Comparison of ENCODE assay signal across 8 cellular contexts in the genomic region with DNA sequence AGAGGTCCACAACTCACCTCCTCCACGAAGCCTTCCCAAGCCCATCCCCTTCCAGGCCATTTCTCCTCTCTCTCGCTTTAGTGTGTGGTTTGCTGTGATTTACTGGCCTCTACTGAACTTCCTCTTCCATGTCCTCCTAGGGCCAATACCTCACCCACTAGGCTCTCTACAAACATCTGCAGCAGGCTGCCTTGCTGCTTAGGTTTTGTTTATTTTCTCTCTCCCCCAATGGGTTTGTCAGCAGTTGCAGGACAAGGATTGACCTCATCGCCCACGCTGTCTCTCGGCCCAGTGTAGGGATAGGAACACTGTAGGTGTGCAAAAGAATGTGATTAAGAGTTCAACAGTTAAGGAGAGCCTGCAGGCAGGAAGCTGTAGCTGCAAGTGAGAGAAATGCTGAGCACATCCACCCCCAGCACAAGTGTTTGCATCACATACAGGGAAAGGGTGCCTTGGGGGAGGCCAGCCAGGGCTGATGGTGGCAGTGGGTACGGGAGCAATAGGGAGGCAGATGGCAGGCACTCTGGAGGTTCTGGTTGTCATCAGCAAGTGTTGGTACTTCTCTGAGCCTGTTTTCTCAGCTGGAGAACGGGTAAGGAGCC. TPM values are rescaled to one million over a fixed set of nuclear protein-coding genes. Genes with fewer than 3 reads are reported as not detected.
DNase-seq lines count a peak whose midpoint lies in the region; ATAC-seq and TF ChIP-seq lines count a peak whose summit lies in the region.

No MANE protein-coding gene starts in this region.

- H3K4me3 Mint-ChIP-seq in IgD-negative memory B cell: peak overlapping the region in 3 of 4 donors; percentile 44 to 75 (median 56)
- peak overlapping the region; percentile 81 to 90 (median 89) for H3K4me3 Mint-ChIP-seq in brain

- no peaks in the 10 kb centered on the region for H3K9me3 ChIP-seq in right lobe of liver

- peaks cover 8 to 20% (median 14%) of the 10 kb centered on the region in 3 donors for H3K4me1 Mint-ChIP-seq in IgD-negative memory B cell
- peaks cover 43% of the 10 kb centered on the region for H3K4me1 Mint-ChIP-seq in brain

- WGBS in right lobe of liver (ENCODE audit: insufficient coverage, low coverage, low lambda C conversion rate, missing lambda C conversion rate): 25% methylated on average over 5 of the region's 7 CpGs

- intact Hi-C loops in right lobe of liver (cut with DNase I): no loop called here

- ATAC-seq in right lobe of liver: peak in 2 of 4 donors; percentile 1 to 50
- ATAC-seq in HG03280 (IDR thresholded peaks at IDR 0.05; ENCODE audit: unreplicated experiment): no peak
- no peak for ATAC-seq in GM21528 (IDR thresholded peaks at IDR 0.05; ENCODE audit: low FRiP score, unreplicated experiment)
- ATAC-seq in SK-N-SH treated with all-trans-retinoic acid at 6 μM for 48 hours: no peak

- H3K9me3 Mint-ChIP-seq in IgD-negative memory B cell: peaks cover 0 to 1% (median 0%) of the 10 kb centered on the region in 3 donors
- H3K9me3 Mint-ChIP-seq in brain: no peaks in the 10 kb centered on the region

- no peak for DNase-seq in AG09319 (ENCODE audit: extremely low read depth, low read depth)
- DNase-seq in right lobe of liver: peak; percentile 56 to 76 (median 63)
- DNase-seq in NCI-H1092 (lab: John Stamatoyannopoulos, UW): no peak

- H3K27me3 Mint-ChIP-seq in IgD-negative memory B cell (no peaks in the 10 kb centered on the region), brain (peaks cover 5% of the 10 kb centered on the region)

- H3K36me3 ChIP-seq in right lobe of liver: no peaks in the 10 kb centered on the region

- H3K4me1 ChIP-seq in right lobe of liver: peaks cover 0 to 63% (median 25%) of the 10 kb centered on the region in 4 donors

- no peaks in the 10 kb centered on the region for H3K27me3 ChIP-seq in right lobe of liver

- peak; percentile 5 for TF ChIP-seq CTCF in AG09319 (IDR thresholded peaks at IDR 0.05; ENCODE audit: low read depth, low read length)
- TF ChIP-seq CTCF in brain (conservative IDR thresholded peaks at IDR 0.05): peak in 1 of 2 experiments; percentile 16
- TF ChIP-seq CTCF in right lobe of liver (IDR thresholded peaks at IDR 0.05): peak in 2 of 4 donors; percentile 3 to 49

- peak overlapping the region; percentile 60 to 74 (median 68) for H3K4me3 ChIP-seq in right lobe of liver

- TF ChIP-seq POLR2A in right lobe of liver (IDR thresholded peaks at IDR 0.05): peak; percentile 76

- H3K36me3 Mint-ChIP-seq in IgD-negative memory B cell (no peaks in the 10 kb centered on the region), brain (no peaks in the 10 kb centered on the region)

- H3K27ac ChIP-seq in right lobe of liver: peak overlapping the region; percentile 14 to 74 (median 69)

- H3K27ac Mint-ChIP-seq in IgD-negative memory B cell (no peak overlapping the region), brain (peak overlapping the region; percentile 5 to 78 (median 70))

TF ChIP-seq in SK-N-SH treated with all-trans-retinoic acid at 6 μM for 48 hours, 23 proteins besides CTCF, POLR2A, EP300 and RAD21:
- TF ChIP-seq, protein P1, sequence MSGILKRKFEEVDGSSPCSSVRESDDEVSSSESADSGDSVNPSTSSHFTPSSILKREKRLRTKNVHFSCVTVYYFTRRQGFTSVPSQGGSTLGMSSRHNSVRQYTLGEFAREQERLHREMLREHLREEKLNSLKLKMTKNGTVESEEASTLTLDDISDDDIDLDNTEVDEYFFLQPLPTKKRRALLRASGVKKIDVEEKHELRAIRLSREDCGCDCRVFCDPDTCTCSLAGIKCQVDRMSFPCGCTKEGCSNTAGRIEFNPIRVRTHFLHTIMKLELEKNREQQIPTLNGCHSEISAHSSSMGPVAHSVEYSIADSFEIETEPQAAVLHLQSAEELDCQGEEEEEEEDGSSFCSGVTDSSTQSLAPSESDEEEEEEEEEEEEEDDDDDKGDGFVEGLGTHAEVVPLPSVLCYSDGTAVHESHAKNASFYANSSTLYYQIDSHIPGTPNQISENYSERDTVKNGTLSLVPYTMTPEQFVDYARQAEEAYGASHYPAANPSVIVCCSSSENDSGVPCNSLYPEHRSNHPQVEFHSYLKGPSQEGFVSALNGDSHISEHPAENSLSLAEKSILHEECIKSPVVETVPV (CRISPR knock-in tag; IDR thresholded peaks at IDR 0.05): no peak
- no peak for TF ChIP-seq ZNF70 (CRISPR knock-in tag; IDR thresholded peaks at IDR 0.05)
- TF ChIP-seq, protein P2, sequence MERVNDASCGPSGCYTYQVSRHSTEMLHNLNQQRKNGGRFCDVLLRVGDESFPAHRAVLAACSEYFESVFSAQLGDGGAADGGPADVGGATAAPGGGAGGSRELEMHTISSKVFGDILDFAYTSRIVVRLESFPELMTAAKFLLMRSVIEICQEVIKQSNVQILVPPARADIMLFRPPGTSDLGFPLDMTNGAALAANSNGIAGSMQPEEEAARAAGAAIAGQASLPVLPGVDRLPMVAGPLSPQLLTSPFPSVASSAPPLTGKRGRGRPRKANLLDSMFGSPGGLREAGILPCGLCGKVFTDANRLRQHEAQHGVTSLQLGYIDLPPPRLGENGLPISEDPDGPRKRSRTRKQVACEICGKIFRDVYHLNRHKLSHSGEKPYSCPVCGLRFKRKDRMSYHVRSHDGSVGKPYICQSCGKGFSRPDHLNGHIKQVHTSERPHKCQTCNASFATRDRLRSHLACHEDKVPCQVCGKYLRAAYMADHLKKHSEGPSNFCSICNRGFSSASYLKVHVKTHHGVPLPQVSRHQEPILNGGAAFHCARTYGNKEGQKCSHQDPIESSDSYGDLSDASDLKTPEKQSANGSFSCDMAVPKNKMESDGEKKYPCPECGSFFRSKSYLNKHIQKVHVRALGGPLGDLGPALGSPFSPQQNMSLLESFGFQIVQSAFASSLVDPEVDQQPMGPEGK (CRISPR knock-in tag; IDR thresholded peaks at IDR 0.05; ENCODE audit: borderline replicate concordance): no peak
- TF ChIP-seq OSR1 (CRISPR knock-in tag; IDR thresholded peaks at IDR 0.05): no peak

RNA-seq across cellular contexts. Expression of a gene that starts 1.4 kb away (rescaled TPM):
- polyA plus RNA-seq in IgD-negative memory B cell (1.3 TPM), brain (ENCODE audit: insufficient read depth, low read depth, low replicate concordance) (86.0 TPM)
- 100 to 1,000 TPM; 265 to 457 (median 317) TPM for total RNA-seq in right lobe of liver

RNA-seq across cellular contexts. Expression of a gene that starts 18.3 kb away (rescaled TPM):
- not detected for polyA plus RNA-seq in IgD-negative memory B cell
- polyA plus RNA-seq in brain (ENCODE audit: insufficient read depth, low read depth, low replicate concordance): not detected
- total RNA-seq in right lobe of liver: not detected

Comparison
In these comparisons a context has a peak if more than half of its experiments do, and no peak if none do; other contexts are left out.
1. DNase-seq: peak in right lobe of liver (3 of 3); none in AG09319 (single experiment) and NCI-H1092 (single experiment).
2. H3K27ac Mint-ChIP-seq: peak in brain (5 of 5); none in IgD-negative memory B cell (0 of 3).
3. RNA of a gene that starts 1.4 kb away (polyA plus RNA-seq): 86.0 TPM in brain (single experiment); 1.3 TPM in IgD-negative memory B cell (single experiment); every median in the first group is over 10 times any median in the second.